1 cellular context compared by ENCODE assay signal in the genomic region with DNA sequence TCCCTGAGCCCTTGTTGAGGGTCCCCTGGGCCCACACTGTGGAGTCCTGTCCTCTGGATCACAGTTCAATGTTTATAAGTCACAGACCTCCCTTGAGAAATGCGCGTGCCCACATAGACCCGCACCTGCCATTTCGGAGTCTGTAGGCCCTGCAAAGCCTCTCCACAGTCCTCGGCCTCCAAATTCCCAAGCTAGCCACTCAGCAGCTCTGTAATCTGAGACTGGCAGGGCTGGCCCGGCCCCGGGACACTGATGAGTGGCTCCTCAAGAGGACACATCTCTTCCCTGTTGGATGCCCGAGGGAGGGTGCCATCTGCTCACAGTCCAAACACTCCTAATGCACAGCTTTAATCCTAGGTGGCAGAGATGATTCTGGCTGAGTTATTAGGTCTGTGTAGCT.
TF ChIP-seq lines count a peak whose summit lies in the region.

No MANE protein-coding gene starts in this region.

TF ChIP-seq in GM23338, 12 proteins besides CTCF, POLR2A, EP300 and RAD21:
- TF ChIP-seq, protein P1, sequence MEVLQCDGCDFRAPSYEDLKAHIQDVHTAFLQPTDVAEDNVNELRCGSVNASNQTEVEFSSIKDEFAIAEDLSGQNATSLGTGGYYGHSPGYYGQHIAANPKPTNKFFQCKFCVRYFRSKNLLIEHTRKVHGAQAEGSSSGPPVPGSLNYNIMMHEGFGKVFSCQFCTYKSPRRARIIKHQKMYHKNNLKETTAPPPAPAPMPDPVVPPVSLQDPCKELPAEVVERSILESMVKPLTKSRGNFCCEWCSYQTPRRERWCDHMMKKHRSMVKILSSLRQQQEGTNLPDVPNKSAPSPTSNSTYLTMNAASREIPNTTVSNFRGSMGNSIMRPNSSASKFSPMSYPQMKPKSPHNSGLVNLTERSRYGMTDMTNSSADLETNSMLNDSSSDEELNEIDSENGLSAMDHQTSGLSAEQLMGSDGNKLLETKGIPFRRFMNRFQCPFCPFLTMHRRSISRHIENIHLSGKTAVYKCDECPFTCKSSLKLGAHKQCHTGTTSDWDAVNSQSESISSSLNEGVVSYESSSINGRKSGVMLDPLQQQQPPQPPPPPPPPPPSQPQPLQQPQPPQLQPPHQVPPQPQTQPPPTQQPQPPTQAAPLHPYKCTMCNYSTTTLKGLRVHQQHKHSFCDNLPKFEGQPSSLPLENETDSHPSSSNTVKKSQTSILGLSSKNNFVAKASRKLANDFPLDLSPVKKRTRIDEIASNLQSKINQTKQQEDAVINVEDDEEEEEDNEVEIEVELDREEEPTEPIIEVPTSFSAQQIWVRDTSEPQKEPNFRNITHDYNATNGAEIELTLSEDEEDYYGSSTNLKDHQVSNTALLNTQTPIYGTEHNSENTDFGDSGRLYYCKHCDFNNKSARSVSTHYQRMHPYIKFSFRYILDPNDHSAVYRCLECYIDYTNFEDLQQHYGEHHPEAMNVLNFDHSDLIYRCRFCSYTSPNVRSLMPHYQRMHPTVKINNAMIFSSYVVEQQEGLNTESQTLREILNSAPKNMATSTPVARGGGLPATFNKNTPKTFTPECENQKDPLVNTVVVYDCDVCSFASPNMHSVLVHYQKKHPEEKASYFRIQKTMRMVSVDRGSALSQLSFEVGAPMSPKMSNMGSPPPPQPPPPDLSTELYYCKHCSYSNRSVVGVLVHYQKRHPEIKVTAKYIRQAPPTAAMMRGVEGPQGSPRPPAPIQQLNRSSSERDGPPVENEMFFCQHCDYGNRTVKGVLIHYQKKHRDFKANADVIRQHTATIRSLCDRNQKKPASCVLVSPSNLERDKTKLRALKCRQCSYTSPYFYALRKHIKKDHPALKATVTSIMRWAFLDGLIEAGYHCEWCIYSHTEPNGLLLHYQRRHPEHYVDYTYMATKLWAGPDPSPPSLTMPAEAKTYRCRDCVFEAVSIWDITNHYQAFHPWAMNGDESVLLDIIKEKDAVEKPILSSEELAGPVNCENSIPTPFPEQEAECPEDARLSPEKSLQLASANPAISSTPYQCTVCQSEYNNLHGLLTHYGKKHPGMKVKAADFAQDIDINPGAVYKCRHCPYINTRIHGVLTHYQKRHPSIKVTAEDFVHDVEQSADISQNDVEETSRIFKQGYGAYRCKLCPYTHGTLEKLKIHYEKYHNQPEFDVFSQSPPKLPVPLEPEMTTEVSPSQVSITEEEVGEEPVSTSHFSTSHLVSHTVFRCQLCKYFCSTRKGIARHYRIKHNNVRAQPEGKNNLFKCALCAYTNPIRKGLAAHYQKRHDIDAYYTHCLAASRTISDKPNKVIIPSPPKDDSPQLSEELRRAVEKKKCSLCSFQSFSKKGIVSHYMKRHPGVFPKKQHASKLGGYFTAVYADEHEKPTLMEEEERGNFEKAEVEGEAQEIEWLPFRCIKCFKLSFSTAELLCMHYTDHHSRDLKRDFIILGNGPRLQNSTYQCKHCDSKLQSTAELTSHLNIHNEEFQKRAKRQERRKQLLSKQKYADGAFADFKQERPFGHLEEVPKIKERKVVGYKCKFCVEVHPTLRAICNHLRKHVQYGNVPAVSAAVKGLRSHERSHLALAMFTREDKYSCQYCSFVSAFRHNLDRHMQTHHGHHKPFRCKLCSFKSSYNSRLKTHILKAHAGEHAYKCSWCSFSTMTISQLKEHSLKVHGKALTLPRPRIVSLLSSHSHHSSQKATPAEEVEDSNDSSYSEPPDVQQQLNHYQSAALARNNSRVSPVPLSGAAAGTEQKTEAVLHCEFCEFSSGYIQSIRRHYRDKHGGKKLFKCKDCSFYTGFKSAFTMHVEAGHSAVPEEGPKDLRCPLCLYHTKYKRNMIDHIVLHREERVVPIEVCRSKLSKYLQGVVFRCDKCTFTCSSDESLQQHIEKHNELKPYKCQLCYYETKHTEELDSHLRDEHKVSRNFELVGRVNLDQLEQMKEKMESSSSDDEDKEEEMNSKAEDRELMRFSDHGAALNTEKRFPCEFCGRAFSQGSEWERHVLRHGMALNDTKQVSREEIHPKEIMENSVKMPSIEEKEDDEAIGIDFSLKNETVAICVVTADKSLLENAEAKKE (CRISPR knock-in tag; IDR thresholded peaks at IDR 0.05), result no peak
- TF ChIP-seq EZH2 (IDR thresholded peaks at IDR 0.05; ENCODE audit: low read depth, unreplicated experiment) (no peak), JUNB (IDR thresholded peaks at IDR 0.05; ENCODE audit: unreplicated experiment) (no peak), CREB1 (CRISPR knock-in tag; IDR thresholded peaks at IDR 0.05; ENCODE audit: low read depth) (no peak), NANOG (IDR thresholded peaks at IDR 0.05; ENCODE audit: borderline replicate concordance) (no peak), ZNF114 (CRISPR knock-in tag; IDR thresholded peaks at IDR 0.05) (no peak), EZH2phosphoT487 (IDR thresholded peaks at IDR 0.05; ENCODE audit: unreplicated experiment) (no peak), POLR2AphosphoS5 (IDR thresholded peaks at IDR 0.05; ENCODE audit: low read depth) (no peak), STAT1 (IDR thresholded peaks at IDR 0.05; ENCODE audit: unreplicated experiment) (no peak), ZNF331 (CRISPR knock-in tag; IDR thresholded peaks at IDR 0.05; ENCODE audit: low read depth) (no peak)
- TF ChIP-seq, protein P2, sequence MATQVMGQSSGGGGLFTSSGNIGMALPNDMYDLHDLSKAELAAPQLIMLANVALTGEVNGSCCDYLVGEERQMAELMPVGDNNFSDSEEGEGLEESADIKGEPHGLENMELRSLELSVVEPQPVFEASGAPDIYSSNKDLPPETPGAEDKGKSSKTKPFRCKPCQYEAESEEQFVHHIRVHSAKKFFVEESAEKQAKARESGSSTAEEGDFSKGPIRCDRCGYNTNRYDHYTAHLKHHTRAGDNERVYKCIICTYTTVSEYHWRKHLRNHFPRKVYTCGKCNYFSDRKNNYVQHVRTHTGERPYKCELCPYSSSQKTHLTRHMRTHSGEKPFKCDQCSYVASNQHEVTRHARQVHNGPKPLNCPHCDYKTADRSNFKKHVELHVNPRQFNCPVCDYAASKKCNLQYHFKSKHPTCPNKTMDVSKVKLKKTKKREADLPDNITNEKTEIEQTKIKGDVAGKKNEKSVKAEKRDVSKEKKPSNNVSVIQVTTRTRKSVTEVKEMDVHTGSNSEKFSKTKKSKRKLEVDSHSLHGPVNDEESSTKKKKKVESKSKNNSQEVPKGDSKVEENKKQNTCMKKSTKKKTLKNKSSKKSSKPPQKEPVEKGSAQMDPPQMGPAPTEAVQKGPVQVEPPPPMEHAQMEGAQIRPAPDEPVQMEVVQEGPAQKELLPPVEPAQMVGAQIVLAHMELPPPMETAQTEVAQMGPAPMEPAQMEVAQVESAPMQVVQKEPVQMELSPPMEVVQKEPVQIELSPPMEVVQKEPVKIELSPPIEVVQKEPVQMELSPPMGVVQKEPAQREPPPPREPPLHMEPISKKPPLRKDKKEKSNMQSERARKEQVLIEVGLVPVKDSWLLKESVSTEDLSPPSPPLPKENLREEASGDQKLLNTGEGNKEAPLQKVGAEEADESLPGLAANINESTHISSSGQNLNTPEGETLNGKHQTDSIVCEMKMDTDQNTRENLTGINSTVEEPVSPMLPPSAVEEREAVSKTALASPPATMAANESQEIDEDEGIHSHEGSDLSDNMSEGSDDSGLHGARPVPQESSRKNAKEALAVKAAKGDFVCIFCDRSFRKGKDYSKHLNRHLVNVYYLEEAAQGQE (IDR thresholded peaks at IDR 0.05; ENCODE audit: unreplicated experiment), result no peak
- TF ChIP-seq, protein P3, sequence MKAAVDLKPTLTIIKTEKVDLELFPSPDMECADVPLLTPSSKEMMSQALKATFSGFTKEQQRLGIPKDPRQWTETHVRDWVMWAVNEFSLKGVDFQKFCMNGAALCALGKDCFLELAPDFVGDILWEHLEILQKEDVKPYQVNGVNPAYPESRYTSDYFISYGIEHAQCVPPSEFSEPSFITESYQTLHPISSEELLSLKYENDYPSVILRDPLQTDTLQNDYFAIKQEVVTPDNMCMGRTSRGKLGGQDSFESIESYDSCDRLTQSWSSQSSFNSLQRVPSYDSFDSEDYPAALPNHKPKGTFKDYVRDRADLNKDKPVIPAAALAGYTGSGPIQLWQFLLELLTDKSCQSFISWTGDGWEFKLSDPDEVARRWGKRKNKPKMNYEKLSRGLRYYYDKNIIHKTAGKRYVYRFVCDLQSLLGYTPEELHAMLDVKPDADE (IDR thresholded peaks at IDR 0.05), result no peak
TF ChIP-seq in GM23338: peak in this region for 0.
